Comparison of ENCODE assay signal across 23 cellular contexts in the genomic region with DNA sequence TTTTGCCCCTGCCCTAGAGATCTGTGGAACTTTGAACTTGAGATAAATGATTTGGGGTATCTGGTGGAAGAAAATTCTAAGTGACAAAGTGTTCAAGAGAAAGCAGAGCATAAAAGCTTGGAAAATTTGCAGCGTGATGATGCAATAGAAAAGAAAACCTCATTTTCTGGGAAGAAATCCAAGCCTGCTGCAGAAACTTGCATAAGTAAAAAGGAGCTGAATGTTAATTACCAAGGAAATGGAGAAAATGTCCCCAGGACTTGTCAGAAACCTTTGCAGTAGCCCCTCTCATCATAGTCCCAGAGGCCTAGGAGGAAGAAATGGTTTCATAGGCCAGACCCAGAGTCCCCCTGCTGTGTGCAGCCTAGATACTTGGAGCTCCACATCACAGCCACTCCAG.
DNase-seq lines count a peak whose midpoint lies in the region; TF ChIP-seq lines count a peak whose summit lies in the region.
"Had no signal": no experiment of that assay in that cellular context is flagged by ENCODE, and none has a peak within 500 bp of the region (broad histone marks: within the 10 kb centered on the region; RNA-seq: fewer than 3 reads in every experiment).

No MANE protein-coding gene starts in this region.

- no CpG with 5 or more reads among the region's 1 CpG for WGBS in mesendoderm (ENCODE audit: extremely low coverage, insufficient coverage, low lambda C conversion rate)
- 79% methylated on average over 1 of the region's 1 CpG for WGBS in smooth muscle cell (ENCODE audit: low lambda C conversion rate)

- no peaks in the 10 kb centered on the region for H3K36me3 Mint-ChIP-seq in immature natural killer cell
- H3K36me3 Mint-ChIP-seq: stimulated activated memory B cell treated with anti-CD40 and anti-IgM and Interleukin-4, amounts not matched to agents 10 μg/mL and 1 μg/mL and 100 μg/mL, for 72 hours had no signal

- no peak overlapping the region for H2BK120ac ChIP-seq in mesendoderm (ENCODE audit: low read depth, low read length)

- no peaks in the 10 kb centered on the region for H3K4me1 ChIP-seq in mesendoderm (ENCODE audit: control insufficient read depth, low read depth, low read length)
- H3K4me1 ChIP-seq in smooth muscle cell (ENCODE audit: low read depth) = no peaks in the 10 kb centered on the region
- H3K4me1 ChIP-seq: Peyer's patch, SJSA1 had no signal

- H4K20me1 ChIP-seq in smooth muscle cell (ENCODE audit: low read depth) = no peaks in the 10 kb centered on the region

- no peaks in the 10 kb centered on the region for H3K4me1 Mint-ChIP-seq in immature natural killer cell
- H3K4me1 Mint-ChIP-seq: activated B cell treated with CpG ODN at 0.5 μM for 24 hours; activated CD4-positive, alpha-beta memory T cell treated with anti-CD3 and anti-CD28 coated beads, Interleukin-2, amount 10 ng/mL, durations not matched to agents 7 days and 5 days; CD8-positive, alpha-beta memory T cell; stimulated activated memory B cell treated with anti-CD40 and anti-IgM and Interleukin-4, amounts not matched to agents 10 μg/mL and 1 μg/mL and 100 μg/mL, for 72 hours had no signal

- H3K4ac ChIP-seq in mesendoderm (ENCODE audit: low read depth, low read length) = no peak overlapping the region

- no peak overlapping the region for H2AFZ ChIP-seq in smooth muscle cell (ENCODE audit: low read depth)

- no peaks in the 10 kb centered on the region for H3K79me1 ChIP-seq in mesendoderm (ENCODE audit: low read length)

- H3F3A ChIP-seq in smooth muscle cell (ENCODE audit: low read depth) = no peaks in the 10 kb centered on the region

- H3K27ac Mint-ChIP-seq in immature natural killer cell = no peak overlapping the region
- H3K27ac Mint-ChIP-seq: activated B cell treated with CpG ODN at 0.5 μM for 24 hours; activated CD4-positive, alpha-beta memory T cell treated with anti-CD3 and anti-CD28 coated beads, Interleukin-2, amount 10 ng/mL, durations not matched to agents 7 days and 5 days; CD8-positive, alpha-beta memory T cell; stimulated activated memory B cell treated with anti-CD40 and anti-IgM and Interleukin-4, amounts not matched to agents 10 μg/mL and 1 μg/mL and 100 μg/mL, for 72 hours; T-helper 1 cell treated with Interleukin-12 subunit alpha and Interleukin-12 subunit beta and Interleukin-4 antibody, amounts not matched to agents 30 μg/mL and 1 μg/mL, for 36 hours had no signal

- no peak overlapping the region for H2BK15ac ChIP-seq in mesendoderm (replicated peaks; ENCODE audit: low read depth)

- in situ Hi-C loops in astrocyte of the spinal cord (cut with HindIII; ENCODE audit: low sequenced_read_pairs) = no loop called here

- peaks cover 0 to 3% (median 2%) of the 10 kb centered on the region in 3 donors for H3K27me3 Mint-ChIP-seq in immature natural killer cell (ENCODE audit: low read depth in 3 of 3)
- H3K27me3 Mint-ChIP-seq: activated CD4-positive, alpha-beta memory T cell treated with anti-CD3 and anti-CD28 coated beads, Interleukin-2, amount 10 ng/mL, durations not matched to agents 7 days and 5 days had no signal

- no peak overlapping the region for H3K4me3 Mint-ChIP-seq in immature natural killer cell
- H3K4me3 Mint-ChIP-seq: activated B cell treated with CpG ODN at 0.5 μM for 24 hours; activated CD4-positive, alpha-beta memory T cell treated with anti-CD3 and anti-CD28 coated beads, Interleukin-2, amount 10 ng/mL, durations not matched to agents 7 days and 5 days; CD8-positive, alpha-beta memory T cell; naive B cell; stimulated activated memory B cell treated with anti-CD40 and anti-IgM and Interleukin-4, amounts not matched to agents 10 μg/mL and 1 μg/mL and 100 μg/mL, for 72 hours; T-helper 1 cell treated with Interleukin-12 subunit alpha and Interleukin-12 subunit beta and Interleukin-4 antibody, amounts not matched to agents 30 μg/mL and 1 μg/mL, for 36 hours had no signal

- H3K9me3 Mint-ChIP-seq in immature natural killer cell = peaks cover 0 to 23% (median 6%) of the 10 kb centered on the region in 6 donors

- H3K27ac ChIP-seq in mesendoderm (ENCODE audit: low read depth, low read length) (no peak overlapping the region), smooth muscle cell (ENCODE audit: low read depth) (no peak overlapping the region)
- H3K27ac ChIP-seq: Peyer's patch, SJSA1 had no signal

- no peak overlapping the region for H2AK5ac ChIP-seq in mesendoderm (ENCODE audit: low read length)

- no peaks in the 10 kb centered on the region for H3K36me3 ChIP-seq in mesendoderm (ENCODE audit: control insufficient read depth, insufficient read depth, low read length)
- H3K36me3 ChIP-seq in smooth muscle cell (ENCODE audit: low read depth) = no peaks in the 10 kb centered on the region
- H3K36me3 ChIP-seq: Peyer's patch, SJSA1 had no signal

- TF ChIP-seq CTCF in astrocyte of the spinal cord (IDR thresholded peaks at IDR 0.05; ENCODE audit: low read depth, low read length) = no peak
- no peak for TF ChIP-seq CTCF in fibroblast of villous mesenchyme (IDR thresholded peaks at IDR 0.05; ENCODE audit: insufficient read depth, low read depth, low read length)
- no peak for TF ChIP-seq CTCF in smooth muscle cell (IDR thresholded peaks at IDR 0.05; ENCODE audit: borderline replicate concordance, insufficient read depth, poor library complexity, severe bottlenecking)

- H4K8ac ChIP-seq in mesendoderm (ENCODE audit: low read depth, low read length) = no peak overlapping the region

- DNase-seq in H4 (ENCODE audit: low spot score) (peak; percentile 48), astrocyte of the spinal cord (ENCODE audit: low read depth, low spot score) (peak; percentile 80), fibroblast of villous mesenchyme (ENCODE audit: low read depth) (peak; percentile 20), stromal cell of bone marrow (ENCODE audit: low read depth) (peak; percentile 53), immature natural killer cell (no peak), mesendoderm (no peak), smooth muscle cell (lab: John Stamatoyannopoulos, UW; ENCODE audit: unreplicated experiment) (no peak)
- DNase-seq: activated B cell treated with CpG ODN at 0.5 μM for 24 hours; activated CD4-positive, alpha-beta memory T cell treated with anti-CD3 and anti-CD28 coated beads, Interleukin-2, amount 10 ng/mL, durations not matched to agents 7 days and 5 days; activated naive CD4-positive, alpha-beta T cell; amygdala; CD8-positive, alpha-beta memory T cell; DMS53; effector CD8-positive, alpha-beta T cell; H7; islet precursor cell; naive B cell; NCI-H1092 treated with DMSO at 0.1 percent for 48 hours; NCI-H2081 treated with DMSO at 0.1 percent for 48 hours; Peyer's patch had no signal

- H4K5ac ChIP-seq in mesendoderm (ENCODE audit: low read length) = no peak overlapping the region

- no peak overlapping the region for H3K9ac ChIP-seq in mesendoderm (ENCODE audit: low read length)
- H3K9ac ChIP-seq in smooth muscle cell (ENCODE audit: low read depth) = no peak overlapping the region

- no peak overlapping the region for H3K4me2 ChIP-seq in mesendoderm (ENCODE audit: low read length)
- no peak overlapping the region for H3K4me2 ChIP-seq in smooth muscle cell

- H3K23ac ChIP-seq in mesendoderm (ENCODE audit: low read length) = no peak overlapping the region

- H3K4me3 ChIP-seq in astrocyte of the spinal cord (ENCODE audit: low read depth, low read length) (no peak overlapping the region), fibroblast of villous mesenchyme (ENCODE audit: low read depth, low read length) (no peak overlapping the region), mesendoderm (ENCODE audit: low read length) (no peak overlapping the region), smooth muscle cell (no peak overlapping the region)
- H3K4me3 ChIP-seq: Peyer's patch, SJSA1 had no signal

- H3K27me3 ChIP-seq in mesendoderm (ENCODE audit: insufficient read depth, low read length, poor library complexity) (no peaks in the 10 kb centered on the region), smooth muscle cell (ENCODE audit: low read depth) (no peaks in the 10 kb centered on the region)
- H3K27me3 ChIP-seq: Peyer's patch, SJSA1 had no signal

- no peak overlapping the region for H2BK5ac ChIP-seq in mesendoderm (ENCODE audit: low read length)

- H3K18ac ChIP-seq in mesendoderm (ENCODE audit: low read length) = no peak overlapping the region

- H3K9me3 ChIP-seq in smooth muscle cell (replicated peaks; ENCODE audit: low read depth) = no peaks in the 10 kb centered on the region
- H3K9me3 ChIP-seq: Peyer's patch, SJSA1 had no signal

- H3K79me2 ChIP-seq in mesendoderm (ENCODE audit: control insufficient read depth, insufficient read depth, low read length) (no peaks in the 10 kb centered on the region), smooth muscle cell (ENCODE audit: low read depth) (no peaks in the 10 kb centered on the region)

- H3K56ac ChIP-seq in mesendoderm (ENCODE audit: low read length) = no peak overlapping the region

Comparison
In these comparisons a context has a peak if more than half of its experiments do, and no peak if none do; other contexts are left out.
1. DNase-seq: peak in H4 (single experiment), astrocyte of the spinal cord (single experiment), fibroblast of villous mesenchyme (single experiment) and stromal cell of bone marrow (single experiment); none in immature natural killer cell (0 of 3), mesendoderm (single experiment) and smooth muscle cell (single experiment).